In the genomic region with DNA sequence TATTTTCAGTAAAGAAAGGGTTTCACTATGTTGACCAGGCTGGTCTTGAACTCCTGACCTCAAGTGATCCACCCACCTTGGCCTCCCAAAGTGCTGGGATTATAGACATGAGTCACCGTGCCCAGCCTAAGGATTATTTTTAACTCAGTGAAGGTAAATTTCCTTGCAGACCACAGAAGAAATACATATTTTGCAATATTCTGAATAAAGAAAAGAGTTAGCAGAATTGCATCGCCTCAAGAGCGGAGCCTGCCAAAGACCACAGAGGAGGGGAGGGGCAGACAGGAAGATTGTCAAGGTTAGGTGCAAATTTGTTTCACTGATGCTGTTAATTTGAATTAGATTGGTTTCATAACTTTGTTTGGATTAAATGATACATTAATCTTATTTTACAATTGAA, we compare ENCODE assay signal across 18 cellular contexts. TPM values are rescaled to one million over a fixed set of nuclear protein-coding genes. Genes with fewer than 3 reads are reported as not detected.
DNase-seq lines count a peak whose midpoint lies in the region; ATAC-seq and TF ChIP-seq lines count a peak whose summit lies in the region.
"Had no signal": no experiment of that assay in that cellular context is flagged by ENCODE, and none has a peak within 500 bp of the region (broad histone marks: within the 10 kb centered on the region; RNA-seq: fewer than 3 reads in every experiment).

No MANE protein-coding gene starts in this region.

- no peaks in the 10 kb centered on the region for H3K9me3 Mint-ChIP-seq in stimulated activated naive CD8-positive, alpha-beta T cell treated with anti-CD3 and anti-CD28 coated beads, Interleukin-15, amount 100 ng/mL, for 72 hours
- peaks cover 0 to 9% of the 10 kb centered on the region in 2 donors for H3K9me3 Mint-ChIP-seq in stimulated activated naive B cell treated with anti-CD40 and anti-IgM and Interleukin-4, amounts not matched to agents 10 μg/mL and 1 μg/mL and 100 μg/mL, for 72 hours

- H3K27ac Mint-ChIP-seq in stimulated activated naive CD8-positive, alpha-beta T cell treated with anti-CD3 and anti-CD28 coated beads, Interleukin-15, amount 100 ng/mL, for 72 hours: peak overlapping the region; percentile 44 to 64
- H3K27ac Mint-ChIP-seq in stimulated activated naive B cell treated with anti-CD40 and anti-IgM and Interleukin-4, amounts not matched to agents 10 μg/mL and 1 μg/mL and 100 μg/mL, for 72 hours: peak overlapping the region; percentile 48

- H3K4me3 Mint-ChIP-seq in stimulated activated naive CD8-positive, alpha-beta T cell treated with anti-CD3 and anti-CD28 coated beads, Interleukin-15, amount 100 ng/mL, for 72 hours: no peak overlapping the region
- no peak overlapping the region for H3K4me3 Mint-ChIP-seq in stimulated activated naive B cell treated with anti-CD40 and anti-IgM and Interleukin-4, amounts not matched to agents 10 μg/mL and 1 μg/mL and 100 μg/mL, for 72 hours
- H3K4me3 Mint-ChIP-seq: CD14-positive monocyte had no signal

- H4K20me1 ChIP-seq in fibroblast of lung (ENCODE audit: control insufficient read depth, extremely low read depth, insufficient read depth, low read length): no peaks in the 10 kb centered on the region

- H3K27ac ChIP-seq in fibroblast of lung (ENCODE audit: insufficient read depth, low read length) (no peak overlapping the region), suprapubic skin (no peak overlapping the region)
- H3K27ac ChIP-seq: A549, GM23248, SJCRH30 had no signal

- H3K4me1 ChIP-seq in fibroblast of lung (ENCODE audit: control insufficient read depth, extremely low read depth, insufficient read depth, low read length) (no peaks in the 10 kb centered on the region), suprapubic skin (no peaks in the 10 kb centered on the region)
- H3K4me1 ChIP-seq: SJCRH30 had no signal

- H3K36me3 ChIP-seq in fibroblast of lung (ENCODE audit: control insufficient read depth, insufficient read depth, low read length) (no peaks in the 10 kb centered on the region), suprapubic skin (no peaks in the 10 kb centered on the region)
- H3K36me3 ChIP-seq: SJCRH30 had no signal

- H3K36me3 Mint-ChIP-seq in stimulated activated naive B cell treated with anti-CD40 and anti-IgM and Interleukin-4, amounts not matched to agents 10 μg/mL and 1 μg/mL and 100 μg/mL, for 72 hours: peaks cover 4 to 15% of the 10 kb centered on the region in 2 donors
- H3K36me3 Mint-ChIP-seq: CD14-positive monocyte had no signal

- TF ChIP-seq EP300 in suprapubic skin (IDR thresholded peaks at IDR 0.05): no peak

- no peak overlapping the region for H2AFZ ChIP-seq in fibroblast of lung (ENCODE audit: low read length)
- H2AFZ ChIP-seq: GM23248 had no signal

- no peak for TF ChIP-seq POLR2A in suprapubic skin (IDR thresholded peaks at IDR 0.05)

- no peaks in the 10 kb centered on the region for H3K27me3 Mint-ChIP-seq in stimulated activated naive CD8-positive, alpha-beta T cell treated with anti-CD3 and anti-CD28 coated beads, Interleukin-15, amount 100 ng/mL, for 72 hours
- no peaks in the 10 kb centered on the region for H3K27me3 Mint-ChIP-seq in stimulated activated naive B cell treated with anti-CD40 and anti-IgM and Interleukin-4, amounts not matched to agents 10 μg/mL and 1 μg/mL and 100 μg/mL, for 72 hours

- TF ChIP-seq CTCF in fibroblast of lung (conservative IDR thresholded peaks at IDR 0.05 in 1 of 2, IDR thresholded peaks at IDR 0.05 in 1 of 2; ENCODE audit: low read depth in 1 of 2, low read length in 2 of 2) (no peak), suprapubic skin (IDR thresholded peaks at IDR 0.05) (no peak)

- no peak overlapping the region for H3K9ac ChIP-seq in fibroblast of lung (ENCODE audit: insufficient read depth, low read length)
- H3K9ac ChIP-seq: GM23248 had no signal

- H3K9me3 ChIP-seq in fibroblast of lung (ENCODE audit: control insufficient read depth, insufficient read depth, low read depth, low read length) (no peaks in the 10 kb centered on the region), suprapubic skin (no peaks in the 10 kb centered on the region)
- H3K9me3 ChIP-seq: A549, SJCRH30 had no signal

- H3K4me1 Mint-ChIP-seq in stimulated activated naive CD8-positive, alpha-beta T cell treated with anti-CD3 and anti-CD28 coated beads, Interleukin-15, amount 100 ng/mL, for 72 hours: peaks cover 21% of the 10 kb centered on the region
- peaks cover 0 to 8% of the 10 kb centered on the region in 2 donors for H3K4me1 Mint-ChIP-seq in stimulated activated naive B cell treated with anti-CD40 and anti-IgM and Interleukin-4, amounts not matched to agents 10 μg/mL and 1 μg/mL and 100 μg/mL, for 72 hours

- DNase-seq in stimulated activated naive CD8-positive, alpha-beta T cell treated with anti-CD3 and anti-CD28 coated beads, Interleukin-15, amount 100 ng/mL, for 72 hours: peak in 1 of 2 donors; percentile 25
- no peak for DNase-seq in stimulated activated naive CD8-positive, alpha-beta T cell treated with anti-CD3 and anti-CD28 coated beads, Interleukin-15, Interleukin-2, amounts not matched to agents 100 U/mL and 50 U/mL, for 24 hours
- DNase-seq in NOMO-1 treated with DMSO at 0.1 percent for 48 hours (lab: John Stamatoyannopoulos, UW; ENCODE audit: unreplicated experiment): peak; percentile 45
- DNase-seq in fibroblast of lung (ENCODE audit: low read depth in 2 of 2): peak; percentile 10 to 16
- DNase-seq in stimulated activated naive B cell treated with anti-CD40 and anti-IgM and Interleukin-4, amounts not matched to agents 10 μg/mL and 1 μg/mL and 100 μg/mL, for 72 hours: no peak
- no peak for DNase-seq in suprapubic skin (ENCODE audit: low spot score in 2 of 2)
- no peak for DNase-seq in GF-D8 (lab: John Stamatoyannopoulos, UW)
- DNase-seq: DMS79, NCI-H1417 treated with DMSO at 0.1 percent for 48 hours, NCI-H2029 treated with DMSO at 0.1 percent for 48 hours, NCI-H524 treated with DMSO at 0.1 percent for 48 hours, SJCRH30, SW 1271 had no signal

- H3K27me3 ChIP-seq in fibroblast of lung (ENCODE audit: control insufficient read depth, insufficient read depth, low read length) (no peaks in the 10 kb centered on the region), suprapubic skin (no peaks in the 10 kb centered on the region)
- H3K27me3 ChIP-seq: SJCRH30 had no signal

- WGBS in suprapubic skin: 78% methylated on average over 3 of the region's 3 CpGs

- peak; percentile 56 for ATAC-seq in stimulated activated naive CD8-positive, alpha-beta T cell treated with anti-CD3 and anti-CD28 coated beads, Interleukin-15, amount 100 ng/mL, for 72 hours
- ATAC-seq in stimulated activated naive CD8-positive, alpha-beta T cell treated with anti-CD3 and anti-CD28 coated beads, Interleukin-15, Interleukin-2, amounts not matched to agents 100 U/mL and 50 U/mL, for 24 hours: no peak
- no peak for ATAC-seq in stimulated activated naive B cell treated with anti-CD40 and anti-IgM and Interleukin-4, amounts not matched to agents 10 μg/mL and 1 μg/mL and 100 μg/mL, for 72 hours (replicated peaks)
- no peak for ATAC-seq in HG02623 (IDR thresholded peaks at IDR 0.05; ENCODE audit: unreplicated experiment)
- ATAC-seq: A549, K562 had no signal

- H3K79me2 ChIP-seq in fibroblast of lung (ENCODE audit: control insufficient read depth, insufficient read depth, low read length): no peaks in the 10 kb centered on the region

- no peak overlapping the region for H3K4me3 ChIP-seq in fibroblast of lung (replicated peaks in 1 of 4; ENCODE audit: control extremely low read depth in 1 of 4, insufficient read depth in 1 of 4, low read depth in 3 of 4, low read length in 4 of 4)
- no peak overlapping the region for H3K4me3 ChIP-seq in suprapubic skin
- H3K4me3 ChIP-seq: A549, GM23248, K562, SJCRH30 had no signal

- no peak overlapping the region for H3K4me2 ChIP-seq in fibroblast of lung (ENCODE audit: extremely low read depth, insufficient read depth, low read length)
- H3K4me2 ChIP-seq: A549 had no signal

RNA-seq across cellular contexts. Expression of a gene that starts 47.4 kb away (rescaled TPM):
- total RNA-seq in fibroblast of lung: 1,311 and 1,558 TPM in 2 replicates
- 96.1 and 124 TPM in 2 replicates for polyA plus RNA-seq in fibroblast of lung
- polyA plus RNA-seq in fibroblast of lung (2012): 112 and 116 TPM in 2 replicates
- 41.1 and 54.6 TPM in 2 replicates for polyA minus RNA-seq in fibroblast of lung (ENCODE audit: low replicate concordance)
- 100 to 1,000 TPM; 159 to 173 (median 167) TPM for total RNA-seq in suprapubic skin

Comparison
In these comparisons a context has a peak if more than half of its experiments do, and no peak if none do; other contexts are left out.
1. DNase-seq: peak in NOMO-1 treated with DMSO at 0.1 percent for 48 hours (single experiment) and fibroblast of lung (2 of 2); none in stimulated activated naive CD8-positive, alpha-beta T cell treated with anti-CD3 and anti-CD28 coated beads, Interleukin-15, Interleukin-2, amounts not matched to agents 100 U/mL and 50 U/mL, for 24 hours (single experiment), stimulated activated naive B cell treated with anti-CD40 and anti-IgM and Interleukin-4, amounts not matched to agents 10 μg/mL and 1 μg/mL and 100 μg/mL, for 72 hours (single experiment), suprapubic skin (0 of 2) and GF-D8 (single experiment).